ENCODE assay signal across 30 cellular contexts in genomic region chr14:56821177-56821576, GRCh38. TPM values are rescaled to one million over a fixed set of nuclear protein-coding genes. Genes with fewer than 3 reads are reported as not detected.
"Had no signal": no experiment of that assay in that cellular context is flagged by ENCODE, and none has a peak within 500 bp of the region (broad histone marks: within the 10 kb centered on the region; RNA-seq: fewer than 3 reads in every experiment).

No MANE protein-coding gene starts in this region.

- ATAC-seq: activated CD4-positive, alpha-beta T cell treated with anti-CD3 and anti-CD28 coated beads for 36 hours; effector memory CD8-positive, alpha-beta T cell; esophagus mucosa; naive thymus-derived CD8-positive, alpha-beta T cell; stimulated activated naive B cell treated with anti-CD40 and anti-IgM and Interleukin-4, amounts not matched to agents 10 μg/mL and 1 μg/mL and 100 μg/mL, for 72 hours; WTC11 had no signal

- H3K36me3 ChIP-seq: adrenal gland, ascending aorta, brain microvascular endothelial cell, colonic mucosa, left ventricle myocardium inferior, prostate gland, vagina had no signal

- H3K9me3 ChIP-seq: adrenal gland, ascending aorta, colonic mucosa, left ventricle myocardium inferior, prostate gland, vagina had no signal

- H3K4me1 ChIP-seq: adrenal gland, ascending aorta, colonic mucosa, left ventricle myocardium inferior, prostate gland, vagina had no signal

- H3K27ac ChIP-seq: adrenal gland, ascending aorta, brain microvascular endothelial cell, colonic mucosa, dorsolateral prefrontal cortex, hepatocyte, left ventricle myocardium inferior, prostate gland, vagina had no signal

- H3K4me3 ChIP-seq: adrenal gland, ascending aorta, colonic mucosa, dorsolateral prefrontal cortex, hepatocyte, left ventricle myocardium inferior, prostate gland, vagina had no signal

- H3K27me3 ChIP-seq: vagina had no signal

- DNase-seq: activated CD4-positive, alpha-beta T cell treated with anti-CD3 and anti-CD28 coated beads for 36 hours; activated CD4-positive, alpha-beta T cell treated with anti-CD3 and anti-CD28 coated beads, Interleukin-2, amount 50 U/mL, for 4 hours; activated CD8-positive, alpha-beta memory T cell treated with anti-CD3 and anti-CD28 coated beads for 24 hours; activated CD8-positive, alpha-beta memory T cell treated with anti-CD3 and anti-CD28 coated beads, Interleukin-2, amount 50 U/mL, for 4 hours; activated naive CD4-positive, alpha-beta T cell; activated T-cell treated with anti-CD3 and anti-CD28 coated beads, Interleukin-2, amount 50 U/mL, for 24 hours; adrenal gland; brain microvascular endothelial cell; colonic mucosa; effector memory CD8-positive, alpha-beta T cell; foreskin melanocyte; glutamatergic neuron; immature natural killer cell; left ventricle myocardium inferior; naive thymus-derived CD8-positive, alpha-beta T cell; stimulated activated CD4-positive, alpha-beta T cell treated with anti-CD3 and anti-CD28 coated beads, Interleukin-2, amount 100 ng/mL, for 48 hours; stimulated activated CD8-positive, alpha-beta memory T cell treated with anti-CD3 and anti-CD28 coated beads, Interleukin-4, amount 100 ng/mL, for 48 hours; stimulated activated naive B cell treated with anti-CD40 and anti-IgM and Interleukin-4, amounts not matched to agents 10 μg/mL and 1 μg/mL and 100 μg/mL, for 72 hours had no signal

RNA-seq across cellular contexts. Expression of gene OTX2, which starts 10.9 kb away (rescaled TPM):
- total RNA-seq: activated CD4-positive, alpha-beta T cell treated with anti-CD3 and anti-CD28 coated beads for 36 hours; activated T-helper 2 cell treated with anti-CD3 and anti-CD28 coated beads, Interferon-gamma antibody, Interleukin-2, Interleukin-4, amounts not matched to agents 10 μg/mL and 5 μg/mL and 100 μg/mL, durations not matched to agents 14 hours and 24 hours and 36 hours; adrenal gland; ascending aorta; colonic mucosa; endothelial cell of umbilical vein; esophagus mucosa; kidney epithelial cell; left ventricle myocardium inferior; lung microvascular endothelial cell; naive thymus-derived CD8-positive, alpha-beta T cell; osteoblast; prostate gland; vagina had no signal
- polyA plus RNA-seq: adrenal gland; endothelial cell of umbilical vein; immature natural killer cell; naive thymus-derived CD8-positive, alpha-beta T cell had no signal
